ENCODE assay signal across 8 cellular contexts in the genomic region with DNA sequence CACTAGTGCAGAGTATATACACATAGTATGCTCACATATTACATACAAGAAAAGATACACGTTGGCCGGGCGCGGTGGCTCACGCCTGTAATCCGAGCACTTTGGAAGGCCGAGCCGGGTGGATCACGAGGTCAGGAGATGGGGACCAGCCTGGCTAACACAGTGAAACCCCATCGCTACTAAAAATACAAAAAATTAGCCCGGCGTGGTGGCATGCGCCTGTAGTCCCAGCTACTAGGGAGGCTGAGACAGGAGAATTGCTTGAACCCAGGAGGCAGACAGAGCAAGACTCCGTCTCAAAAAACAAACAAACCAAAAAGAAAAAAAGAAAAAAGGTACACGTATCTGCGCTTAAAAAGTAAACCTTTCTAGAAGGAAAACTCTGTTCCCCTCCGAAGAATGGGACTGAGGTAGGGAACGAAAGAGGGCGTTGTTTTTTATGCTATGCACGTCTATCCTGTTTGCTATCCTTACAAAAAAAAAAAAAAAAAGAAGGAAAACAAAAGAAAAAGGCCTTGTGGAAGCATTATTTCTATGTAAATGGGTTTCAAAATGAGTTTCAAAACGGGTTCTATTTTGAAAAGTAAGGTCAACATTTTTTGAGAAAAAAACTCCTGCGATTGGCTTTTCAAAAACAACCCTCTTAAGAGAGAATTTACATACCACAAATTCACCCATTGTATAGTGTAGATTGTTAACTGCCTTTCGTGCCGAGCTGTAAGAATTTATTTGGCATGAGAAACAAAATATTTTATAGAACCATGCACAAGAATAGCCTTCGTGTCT. TPM values are rescaled to one million over a fixed set of nuclear protein-coding genes. Genes with fewer than 3 reads are reported as not detected.
DNase-seq lines count a peak whose midpoint lies in the region; ATAC-seq and TF ChIP-seq lines count a peak whose summit lies in the region.

No MANE protein-coding gene starts in this region.

- H3K27me3 Mint-ChIP-seq in naive thymus-derived CD4-positive, alpha-beta T cell = no peaks in the 10 kb centered on the region

- peak overlapping the region; percentile 83 to 98 (median 92) for H3K27ac Mint-ChIP-seq in naive thymus-derived CD4-positive, alpha-beta T cell

- peaks cover 50% of the 10 kb centered on the region for H3K79me2 ChIP-seq in PC-3 (ENCODE audit: low read length)

- POLR2A ChIA-PET in PC-3 (lab: Charles Lee; ENCODE audit: unreplicated experiment) = no interaction called here
- POLR2A ChIA-PET in naive thymus-derived CD4-positive, alpha-beta T cell (lab: Charles Lee) = interaction anchor here (0.7 to 3.5 kb wide), 21 partner anchors 21 to 1213 kb away, joined by 3 to 29 read pairs (median 5); a partner anchor contains a TSS

- peak overlapping the region; percentile 96 for H3K4me3 ChIP-seq in PC-3 (ENCODE audit: low read length)
- H3K4me3 ChIP-seq in duodenal mucosa (ENCODE audit: low read depth in 1 of 2, low read length in 2 of 2) = peak overlapping the region; percentile 83 to 91
- peak overlapping the region; percentile 73 for H3K4me3 ChIP-seq in naive thymus-derived CD4-positive, alpha-beta T cell (ENCODE audit: low read length)

- H2AFZ ChIP-seq in PC-3 (ENCODE audit: low read length) = peak overlapping the region; percentile 92

- peaks cover 23 to 51% (median 40%) of the 10 kb centered on the region in 7 donors for H3K4me1 Mint-ChIP-seq in naive thymus-derived CD4-positive, alpha-beta T cell

- H3F3A ChIP-seq in PC-3 (ENCODE audit: low read length, unreplicated experiment) = no peaks in the 10 kb centered on the region

- H3K36me3 ChIP-seq in PC-3 (ENCODE audit: low read depth, low read length) (no peaks in the 10 kb centered on the region), duodenal mucosa (ENCODE audit: control insufficient read depth in 1 of 2, insufficient read depth in 2 of 2, low read length in 2 of 2) (no peaks in the 10 kb centered on the region)
- H3K36me3 ChIP-seq in naive thymus-derived CD4-positive, alpha-beta T cell (ENCODE audit: control insufficient read depth in 2 of 3, insufficient read depth in 3 of 3, low read length in 3 of 3) = peaks cover 0 to 11% (median 0%) of the 10 kb centered on the region in 3 experiments

- no peak for TF ChIP-seq CTCF in GM13976 (IDR thresholded peaks at IDR 0.05; ENCODE audit: borderline replicate concordance, control extremely low read depth, extremely low read depth, insufficient read depth, missing control alignments)
- TF ChIP-seq CTCF in PC-3 (conservative IDR thresholded peaks at IDR 0.05; ENCODE audit: low read depth, low read length) = 0 out of 2 replicates have a peak, but pooled peaks have one; percentile 22

- H3K27ac ChIP-seq in PC-3 (ENCODE audit: low read length) (peak overlapping the region; percentile 56), duodenal mucosa (ENCODE audit: low read depth, low read length) (peak overlapping the region; percentile 95)
- H3K27ac ChIP-seq in naive thymus-derived CD4-positive, alpha-beta T cell (ENCODE audit: low read depth, low read length) = peak overlapping the region; percentile 86

- H3K27me3 ChIP-seq in PC-3 (ENCODE audit: low read length) (no peaks in the 10 kb centered on the region), duodenal mucosa (ENCODE audit: control insufficient read depth in 1 of 2, insufficient read depth in 2 of 2, low read length in 2 of 2) (no peaks in the 10 kb centered on the region)
- H3K27me3 ChIP-seq in naive thymus-derived CD4-positive, alpha-beta T cell (ENCODE audit: control insufficient read depth in 2 of 2, insufficient read depth in 2 of 2, low read length in 2 of 2) = no peaks in the 10 kb centered on the region

- peak overlapping the region; percentile 88 to 99 (median 94) for H3K4me3 Mint-ChIP-seq in naive thymus-derived CD4-positive, alpha-beta T cell

- H3K4me1 ChIP-seq in PC-3 (ENCODE audit: insufficient read depth, low read length) (peaks cover 15% of the 10 kb centered on the region; the same call in 1 of the 2 replicates), duodenal mucosa (ENCODE audit: control insufficient read depth in 1 of 2, insufficient read depth in 2 of 2, low read length in 2 of 2) (peaks cover 15 to 18% of the 10 kb centered on the region in 2 donors)
- H3K4me1 ChIP-seq in naive thymus-derived CD4-positive, alpha-beta T cell (ENCODE audit: control insufficient read depth in 2 of 2, insufficient read depth in 2 of 2, low read length in 2 of 2) = peaks cover 10 to 16% of the 10 kb centered on the region in 2 donors

- no peaks in the 10 kb centered on the region for H4K20me1 ChIP-seq in PC-3 (ENCODE audit: low read length)

- DNase-seq in GM13976 (ENCODE audit: low spot score) (peak; percentile 41), PC-3 (peak; percentile 4), GM19240 (ENCODE audit: insufficient read length, low spot score) (no peak)
- no peak for DNase-seq in naive thymus-derived CD4-positive, alpha-beta T cell

- peak overlapping the region; percentile 99 for H3K4me2 ChIP-seq in PC-3 (ENCODE audit: low read length)

- H3K9me3 Mint-ChIP-seq in naive thymus-derived CD4-positive, alpha-beta T cell = no peaks in the 10 kb centered on the region

- H3K36me3 Mint-ChIP-seq in naive thymus-derived CD4-positive, alpha-beta T cell = peaks cover 0 to 5% (median 4%) of the 10 kb centered on the region in 5 donors

- ATAC-seq in PC-3 (no peak), GM18861 (IDR thresholded peaks at IDR 0.05; ENCODE audit: unreplicated experiment) (no peak), GM18520 (IDR thresholded peaks at IDR 0.05; ENCODE audit: unreplicated experiment) (no peak), GM18858 (IDR thresholded peaks at IDR 0.05; ENCODE audit: unreplicated experiment) (no peak)
- no peak for ATAC-seq in naive thymus-derived CD4-positive, alpha-beta T cell

- peak overlapping the region; percentile 86 for H3K9ac ChIP-seq in PC-3 (ENCODE audit: low read length)
- peak overlapping the region; percentile 78 to 88 for H3K9ac ChIP-seq in duodenal mucosa (ENCODE audit: low read depth in 1 of 2, low read length in 2 of 2)

- H3K9me2 ChIP-seq in PC-3 (replicated peaks; ENCODE audit: low read length) = no peaks in the 10 kb centered on the region

- intact Hi-C loops in PC-3 (cut with micrococcal nuclease) = loop anchor here (2.0 to 5.0 kb wide), 2 partner anchors 61 to 77 kb away; a partner anchor contains a TSS
- intact Hi-C loops in naive thymus-derived CD4-positive, alpha-beta T cell (cut with micrococcal nuclease) = loop anchor here (1.0 to 10.0 kb wide), 19 partner anchors 15 to 1895 kb away; a partner anchor contains a TSS

- in situ Hi-C loops in GM13976 (cut with MboI; ENCODE audit: low sequenced_read_pairs, unreplicated experiment) = loop anchor here (10.0 kb wide), 1 partner anchor 855 kb away; no protein-coding TSS in a partner anchor

- TSS peak; percentile 58 for BruUV-seq in PC-3 (replicated peaks; lab: Mats Ljungman, UMichigan)

- CTCF ChIA-PET in PC-3 (lab: Charles Lee) = interaction anchor here (0.6 kb wide), 1 partner anchor 54 kb away, joined by 3 read pairs; no protein-coding TSS in a partner anchor
- CTCF ChIA-PET in naive thymus-derived CD4-positive, alpha-beta T cell (lab: Charles Lee) = interaction anchor here (0.7 to 1.7 kb wide), 5 partner anchors 10 to 57 kb away, joined by 3 to 8 read pairs (median 3); no protein-coding TSS in a partner anchor

- H3K9me3 ChIP-seq in PC-3 (ENCODE audit: low read length) = no peaks in the 10 kb centered on the region
- no peaks in the 10 kb centered on the region for H3K9me3 ChIP-seq in duodenal mucosa (ENCODE audit: control insufficient read depth in 1 of 2, low read length in 2 of 2)
- H3K9me3 ChIP-seq in naive thymus-derived CD4-positive, alpha-beta T cell (ENCODE audit: control insufficient read depth in 2 of 3, low read length in 3 of 3) = no peaks in the 10 kb centered on the region

RNA-seq across cellular contexts. Expression of a gene that starts 1.2 kb away (rescaled TPM):
- total RNA-seq in PC-3 (2014; rRNA removed) = 42.2 and 79.2 TPM in 2 replicates
- total RNA-seq in naive thymus-derived CD4-positive, alpha-beta T cell = 10 to 100 TPM; 18.0 to 34.8 (median 25.8) TPM
- 10 to 100 TPM; 27.1 to 33.8 TPM for polyA plus RNA-seq in naive thymus-derived CD4-positive, alpha-beta T cell

RNA-seq across cellular contexts. Expression of a gene that starts 53.0 kb away (rescaled TPM):
- total RNA-seq in PC-3 (2014; rRNA removed) = 52.2 and 61.5 TPM in 2 replicates
- 10 to 100 TPM; 21.5 to 39.4 (median 23.4) TPM for total RNA-seq in naive thymus-derived CD4-positive, alpha-beta T cell
- polyA plus RNA-seq in naive thymus-derived CD4-positive, alpha-beta T cell = 10 to 100 TPM; 24.2 to 24.7 TPM

Comparison
In these comparisons a context has a peak if more than half of its experiments do, and no peak if none do; other contexts are left out.
1. DNase-seq: peak in GM13976 (single experiment) and PC-3 (single experiment); none in naive thymus-derived CD4-positive, alpha-beta T cell (0 of 9) and GM19240 (single experiment).
2. Peak in every context shown above with its lines, with median percentiles within 50 percentile points of each other: H3K27ac ChIP-seq and H3K4me3 ChIP-seq.